ENCODE assay signal across 1 cellular context in the genomic region with DNA sequence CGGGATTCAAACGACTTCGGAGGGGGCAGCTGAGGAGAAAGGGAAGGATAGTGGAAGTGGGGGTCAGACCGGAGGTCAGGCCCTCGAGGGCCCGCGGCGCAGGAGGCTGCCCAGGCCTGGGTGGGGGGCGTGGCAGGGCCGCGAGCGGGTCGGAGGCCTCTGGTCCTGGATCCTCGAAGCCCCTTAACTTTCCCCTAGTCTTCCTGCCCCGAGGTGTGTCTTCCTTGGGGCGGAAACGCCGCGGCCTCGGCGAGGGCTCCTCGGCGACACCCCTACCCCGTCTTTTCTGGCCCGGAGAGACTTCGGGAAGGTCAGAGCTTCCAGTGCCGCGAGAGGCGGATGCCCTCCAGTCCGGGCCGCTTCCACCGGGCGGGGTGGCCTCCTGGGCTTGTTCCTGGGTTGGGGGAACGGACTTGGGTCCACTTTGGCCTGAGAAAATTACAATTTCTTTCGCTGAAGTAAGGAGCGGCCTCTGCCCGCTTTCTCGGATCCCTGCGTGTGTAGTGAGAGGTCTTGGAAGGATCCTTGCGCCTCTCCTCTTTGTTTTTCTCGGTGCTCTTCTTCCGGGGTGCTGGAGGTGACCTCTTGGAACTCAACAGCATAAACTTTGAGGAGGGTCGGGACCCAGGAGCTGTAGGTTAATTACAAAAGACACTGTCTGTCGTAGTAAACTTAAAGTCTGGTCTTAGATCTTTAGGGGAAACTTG.
TF ChIP-seq lines count a peak whose summit lies in the region.

No MANE protein-coding gene starts in this region.

TF ChIP-seq in GM12878, 131 proteins besides CTCF, POLR2A, EP300 and RAD21:
- TF ChIP-seq PAX5 (IDR thresholded peaks at IDR 0.05; ENCODE audit: borderline replicate concordance, low read depth, low read length) (no peak), ZNF622 (IDR thresholded peaks at IDR 0.05) (no peak), NR2C1 (IDR thresholded peaks at IDR 0.05) (peak; percentile 37; the same call in 1 of the 2 replicates), TCF7 (IDR thresholded peaks at IDR 0.05; ENCODE audit: borderline replicate concordance) (no peak), BCL11A (IDR thresholded peaks at IDR 0.05; ENCODE audit: low read depth, low read length) (no peak), SREBF1 (IDR thresholded peaks at IDR 0.05; ENCODE audit: low read length) (no peak), MXI1 (IDR thresholded peaks at IDR 0.05; ENCODE audit: low read depth, low read length) (0 out of 2 replicates have a peak, but pooled peaks have one; percentile 46), KDM1A (IDR thresholded peaks at IDR 0.05; ENCODE audit: borderline replicate concordance) (no peak), ZSCAN29 (IDR thresholded peaks at IDR 0.05) (no peak), NBN (IDR thresholded peaks at IDR 0.05) (no peak), ATF7 (IDR thresholded peaks at IDR 0.05; ENCODE audit: low read depth) (no peak), RAD51 (IDR thresholded peaks at IDR 0.05) (no peak), HDGF (IDR thresholded peaks at IDR 0.05) (no peak), NFXL1 (IDR thresholded peaks at IDR 0.05; ENCODE audit: borderline replicate concordance) (no peak), CHD2 (IDR thresholded peaks at IDR 0.05; ENCODE audit: borderline replicate concordance, low read depth, low read length) (0 out of 2 replicates have a peak, but pooled peaks have one; percentile 15), EGR1 (IDR thresholded peaks at IDR 0.05; ENCODE audit: borderline replicate concordance in 1 of 2, low read depth in 2 of 2, low read length in 2 of 2) (no peak), ESRRA (IDR thresholded peaks at IDR 0.05; ENCODE audit: low read length) (no peak), SIX5 (IDR thresholded peaks at IDR 0.05; ENCODE audit: low read depth, low read length, severe bottlenecking) (no peak), TCF3 (IDR thresholded peaks at IDR 0.05; ENCODE audit: borderline replicate concordance, insufficient read depth, low read depth, low read length) (no peak), SUZ12 (IDR thresholded peaks at IDR 0.05; ENCODE audit: unreplicated experiment) (no peak), DPF2 (IDR thresholded peaks at IDR 0.05) (0 out of 2 replicates have a peak, but pooled peaks have one; percentile 10), SMAD1 (IDR thresholded peaks at IDR 0.05; ENCODE audit: low read depth, partially characterized antibody) (peak; percentile 3), ASH2L (IDR thresholded peaks at IDR 0.05; ENCODE audit: borderline replicate concordance, low read depth) (0 out of 2 replicates have a peak, but pooled peaks have one; percentile 5), TAF1 (IDR thresholded peaks at IDR 0.05; ENCODE audit: borderline replicate concordance, low read depth, low read length) (0 out of 2 replicates have a peak, but pooled peaks have one; percentile 19), BRCA1 (IDR thresholded peaks at IDR 0.05; ENCODE audit: low read depth, low read length) (no peak), CREB1 (IDR thresholded peaks at IDR 0.05; ENCODE audit: low read depth) (no peak), GABPA (IDR thresholded peaks at IDR 0.05; ENCODE audit: low read depth) (no peak), YY1 (IDR thresholded peaks at IDR 0.05; ENCODE audit: low read depth, low read length) (peak; percentile 26; the same call in 1 of the 2 replicates), SUPT20H (IDR thresholded peaks at IDR 0.05; ENCODE audit: borderline replicate concordance, control insufficient read depth, low read depth, low read length) (no peak), ZBED1 (IDR thresholded peaks at IDR 0.05; ENCODE audit: borderline replicate concordance) (no peak), SMAD5 (IDR thresholded peaks at IDR 0.05; ENCODE audit: low read depth) (no peak), RUNX3 (IDR thresholded peaks at IDR 0.05; ENCODE audit: low read length) (no peak), HDAC6 (IDR thresholded peaks at IDR 0.05; ENCODE audit: unreplicated experiment) (no peak), MYC (IDR thresholded peaks at IDR 0.05; ENCODE audit: insufficient read depth, insufficient read length, insufficient replicate concordance, low read length, severe bottlenecking) (no peak), SMARCA5 (IDR thresholded peaks at IDR 0.05) (no peak)
- TF ChIP-seq, protein P1, sequence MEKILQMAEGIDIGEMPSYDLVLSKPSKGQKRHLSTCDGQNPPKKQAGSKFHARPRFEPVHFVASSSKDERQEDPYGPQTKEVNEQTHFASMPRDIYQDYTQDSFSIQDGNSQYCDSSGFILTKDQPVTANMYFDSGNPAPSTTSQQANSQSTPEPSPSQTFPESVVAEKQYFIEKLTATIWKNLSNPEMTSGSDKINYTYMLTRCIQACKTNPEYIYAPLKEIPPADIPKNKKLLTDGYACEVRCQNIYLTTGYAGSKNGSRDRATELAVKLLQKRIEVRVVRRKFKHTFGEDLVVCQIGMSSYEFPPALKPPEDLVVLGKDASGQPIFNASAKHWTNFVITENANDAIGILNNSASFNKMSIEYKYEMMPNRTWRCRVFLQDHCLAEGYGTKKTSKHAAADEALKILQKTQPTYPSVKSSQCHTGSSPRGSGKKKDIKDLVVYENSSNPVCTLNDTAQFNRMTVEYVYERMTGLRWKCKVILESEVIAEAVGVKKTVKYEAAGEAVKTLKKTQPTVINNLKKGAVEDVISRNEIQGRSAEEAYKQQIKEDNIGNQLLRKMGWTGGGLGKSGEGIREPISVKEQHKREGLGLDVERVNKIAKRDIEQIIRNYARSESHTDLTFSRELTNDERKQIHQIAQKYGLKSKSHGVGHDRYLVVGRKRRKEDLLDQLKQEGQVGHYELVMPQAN (conservative IDR thresholded peaks at IDR 0.05) = 0 out of 2 replicates have a peak, but pooled peaks have one; percentile 28
- TF ChIP-seq, protein P2, sequence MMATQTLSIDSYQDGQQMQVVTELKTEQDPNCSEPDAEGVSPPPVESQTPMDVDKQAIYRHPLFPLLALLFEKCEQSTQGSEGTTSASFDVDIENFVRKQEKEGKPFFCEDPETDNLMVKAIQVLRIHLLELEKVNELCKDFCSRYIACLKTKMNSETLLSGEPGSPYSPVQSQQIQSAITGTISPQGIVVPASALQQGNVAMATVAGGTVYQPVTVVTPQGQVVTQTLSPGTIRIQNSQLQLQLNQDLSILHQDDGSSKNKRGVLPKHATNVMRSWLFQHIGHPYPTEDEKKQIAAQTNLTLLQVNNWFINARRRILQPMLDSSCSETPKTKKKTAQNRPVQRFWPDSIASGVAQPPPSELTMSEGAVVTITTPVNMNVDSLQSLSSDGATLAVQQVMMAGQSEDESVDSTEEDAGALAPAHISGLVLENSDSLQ (IDR thresholded peaks at IDR 0.05) = no peak
- TF ChIP-seq, protein P3, sequence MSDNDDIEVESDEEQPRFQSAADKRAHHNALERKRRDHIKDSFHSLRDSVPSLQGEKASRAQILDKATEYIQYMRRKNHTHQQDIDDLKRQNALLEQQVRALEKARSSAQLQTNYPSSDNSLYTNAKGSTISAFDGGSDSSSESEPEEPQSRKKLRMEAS (IDR thresholded peaks at IDR 0.05; ENCODE audit: low read depth, low read length) = no peak
- TF ChIP-seq, protein P4, sequence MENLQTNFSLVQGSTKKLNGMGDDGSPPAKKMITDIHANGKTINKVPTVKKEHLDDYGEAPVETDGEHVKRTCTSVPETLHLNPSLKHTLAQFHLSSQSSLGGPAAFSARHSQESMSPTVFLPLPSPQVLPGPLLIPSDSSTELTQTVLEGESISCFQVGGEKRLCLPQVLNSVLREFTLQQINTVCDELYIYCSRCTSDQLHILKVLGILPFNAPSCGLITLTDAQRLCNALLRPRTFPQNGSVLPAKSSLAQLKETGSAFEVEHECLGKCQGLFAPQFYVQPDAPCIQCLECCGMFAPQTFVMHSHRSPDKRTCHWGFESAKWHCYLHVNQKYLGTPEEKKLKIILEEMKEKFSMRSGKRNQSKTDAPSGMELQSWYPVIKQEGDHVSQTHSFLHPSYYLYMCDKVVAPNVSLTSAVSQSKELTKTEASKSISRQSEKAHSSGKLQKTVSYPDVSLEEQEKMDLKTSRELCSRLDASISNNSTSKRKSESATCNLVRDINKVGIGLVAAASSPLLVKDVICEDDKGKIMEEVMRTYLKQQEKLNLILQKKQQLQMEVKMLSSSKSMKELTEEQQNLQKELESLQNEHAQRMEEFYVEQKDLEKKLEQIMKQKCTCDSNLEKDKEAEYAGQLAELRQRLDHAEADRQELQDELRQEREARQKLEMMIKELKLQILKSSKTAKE (IDR thresholded peaks at IDR 0.05; ENCODE audit: low read depth, poor library complexity, severe bottlenecking) = peak; percentile 16
- TF ChIP-seq, protein P5, sequence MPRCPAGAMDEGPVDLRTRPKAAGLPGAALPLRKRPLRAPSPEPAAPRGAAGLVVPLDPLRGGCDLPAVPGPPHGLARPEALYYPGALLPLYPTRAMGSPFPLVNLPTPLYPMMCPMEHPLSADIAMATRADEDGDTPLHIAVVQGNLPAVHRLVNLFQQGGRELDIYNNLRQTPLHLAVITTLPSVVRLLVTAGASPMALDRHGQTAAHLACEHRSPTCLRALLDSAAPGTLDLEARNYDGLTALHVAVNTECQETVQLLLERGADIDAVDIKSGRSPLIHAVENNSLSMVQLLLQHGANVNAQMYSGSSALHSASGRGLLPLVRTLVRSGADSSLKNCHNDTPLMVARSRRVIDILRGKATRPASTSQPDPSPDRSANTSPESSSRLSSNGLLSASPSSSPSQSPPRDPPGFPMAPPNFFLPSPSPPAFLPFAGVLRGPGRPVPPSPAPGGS (IDR thresholded peaks at IDR 0.05; ENCODE audit: borderline replicate concordance, insufficient read depth, low read depth, low read length, poor library complexity, severe bottlenecking) = no peak
- TF ChIP-seq, protein P6, sequence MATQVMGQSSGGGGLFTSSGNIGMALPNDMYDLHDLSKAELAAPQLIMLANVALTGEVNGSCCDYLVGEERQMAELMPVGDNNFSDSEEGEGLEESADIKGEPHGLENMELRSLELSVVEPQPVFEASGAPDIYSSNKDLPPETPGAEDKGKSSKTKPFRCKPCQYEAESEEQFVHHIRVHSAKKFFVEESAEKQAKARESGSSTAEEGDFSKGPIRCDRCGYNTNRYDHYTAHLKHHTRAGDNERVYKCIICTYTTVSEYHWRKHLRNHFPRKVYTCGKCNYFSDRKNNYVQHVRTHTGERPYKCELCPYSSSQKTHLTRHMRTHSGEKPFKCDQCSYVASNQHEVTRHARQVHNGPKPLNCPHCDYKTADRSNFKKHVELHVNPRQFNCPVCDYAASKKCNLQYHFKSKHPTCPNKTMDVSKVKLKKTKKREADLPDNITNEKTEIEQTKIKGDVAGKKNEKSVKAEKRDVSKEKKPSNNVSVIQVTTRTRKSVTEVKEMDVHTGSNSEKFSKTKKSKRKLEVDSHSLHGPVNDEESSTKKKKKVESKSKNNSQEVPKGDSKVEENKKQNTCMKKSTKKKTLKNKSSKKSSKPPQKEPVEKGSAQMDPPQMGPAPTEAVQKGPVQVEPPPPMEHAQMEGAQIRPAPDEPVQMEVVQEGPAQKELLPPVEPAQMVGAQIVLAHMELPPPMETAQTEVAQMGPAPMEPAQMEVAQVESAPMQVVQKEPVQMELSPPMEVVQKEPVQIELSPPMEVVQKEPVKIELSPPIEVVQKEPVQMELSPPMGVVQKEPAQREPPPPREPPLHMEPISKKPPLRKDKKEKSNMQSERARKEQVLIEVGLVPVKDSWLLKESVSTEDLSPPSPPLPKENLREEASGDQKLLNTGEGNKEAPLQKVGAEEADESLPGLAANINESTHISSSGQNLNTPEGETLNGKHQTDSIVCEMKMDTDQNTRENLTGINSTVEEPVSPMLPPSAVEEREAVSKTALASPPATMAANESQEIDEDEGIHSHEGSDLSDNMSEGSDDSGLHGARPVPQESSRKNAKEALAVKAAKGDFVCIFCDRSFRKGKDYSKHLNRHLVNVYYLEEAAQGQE (IDR thresholded peaks at IDR 0.05; ENCODE audit: low read depth, low read length) = 0 out of 2 replicates have a peak, but pooled peaks have one; percentile 6
- TF ChIP-seq, protein P7, sequence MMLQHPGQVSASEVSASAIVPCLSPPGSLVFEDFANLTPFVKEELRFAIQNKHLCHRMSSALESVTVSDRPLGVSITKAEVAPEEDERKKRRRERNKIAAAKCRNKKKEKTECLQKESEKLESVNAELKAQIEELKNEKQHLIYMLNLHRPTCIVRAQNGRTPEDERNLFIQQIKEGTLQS (IDR thresholded peaks at IDR 0.05; ENCODE audit: borderline replicate concordance, extremely low read depth, low read depth, low read length) = no peak
